ENCODE assay signal across 18 cellular contexts in the genomic region with DNA sequence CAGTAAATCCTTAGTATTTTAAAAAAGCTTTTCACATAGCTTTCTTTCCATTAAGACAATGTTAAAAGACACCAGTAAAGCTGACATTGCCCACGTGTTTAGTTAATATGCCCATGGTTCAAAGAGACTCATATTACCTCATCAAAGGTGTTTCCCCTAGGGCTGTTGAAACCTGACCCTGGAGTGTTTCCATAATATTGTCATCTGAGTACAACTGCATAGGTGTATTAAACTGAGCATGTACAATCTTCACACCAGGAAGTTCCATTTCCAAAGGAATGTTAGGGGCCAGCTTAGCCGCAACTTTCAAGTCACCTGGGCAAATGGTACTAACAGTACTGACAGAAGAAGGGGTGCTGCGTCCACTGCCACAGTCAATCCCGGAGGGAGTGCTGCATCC. TPM values are rescaled to one million over a fixed set of nuclear protein-coding genes. Genes with fewer than 3 reads are reported as not detected.
DNase-seq lines count a peak whose midpoint lies in the region; ATAC-seq, FAIRE-seq and TF ChIP-seq lines count a peak whose summit lies in the region.
"Had no signal": no experiment of that assay in that cellular context is flagged by ENCODE, and none has a peak within 500 bp of the region (broad histone marks: within the 10 kb centered on the region; RNA-seq: fewer than 3 reads in every experiment).

No MANE protein-coding gene starts in this region.

- H3K4me3 ChIP-seq in breast epithelium: no peak overlapping the region
- no peak overlapping the region for H3K4me3 ChIP-seq in kidney (ENCODE audit: low read length in 2 of 2)
- H3K4me3 ChIP-seq: neural progenitor cell, thoracic aorta had no signal

- no peaks in the 10 kb centered on the region for H3K27me3 ChIP-seq in breast epithelium
- H3K27me3 ChIP-seq: neural progenitor cell had no signal

- no TSS peak for BruUV-seq in MCF 10A (replicated peaks; lab: Mats Ljungman, UMichigan)

- H3K36me3 ChIP-seq in breast epithelium (no peaks in the 10 kb centered on the region), kidney (ENCODE audit: control insufficient read depth in 1 of 2, insufficient read depth in 2 of 2, low read length in 2 of 2) (no peaks in the 10 kb centered on the region)
- H3K36me3 ChIP-seq: neural progenitor cell had no signal

- no peak overlapping the region for H3K27ac Mint-ChIP-seq in MCF 10A (ENCODE audit: low read depth, unreplicated experiment)
- H3K27ac Mint-ChIP-seq: activated T-helper 2 cell treated with anti-CD3 and anti-CD28 coated beads, Interferon-gamma antibody, Interleukin-2, Interleukin-4, amounts not matched to agents 10 μg/mL and 5 μg/mL and 100 μg/mL, durations not matched to agents 14 hours and 24 hours and 36 hours; CD8-positive, alpha-beta memory T cell; neural progenitor cell had no signal

- FAIRE-seq in kidney (lab: Jason Lieb, UNC): no peak
- FAIRE-seq: A204.1 had no signal

- intact Hi-C loops in MCF 10A (cut with micrococcal nuclease): no loop called here
- intact Hi-C loops in breast epithelium (cut with DNase I; ENCODE audit: low total_unique reads): no loop called here
- intact Hi-C loops in kidney (cut with DNase I): no loop called here

- H3K9ac ChIP-seq in kidney (ENCODE audit: low read length in 2 of 2): no peak overlapping the region
- H3K9ac ChIP-seq: neural progenitor cell had no signal

- no peak overlapping the region for H3K4me3 Mint-ChIP-seq in MCF 10A (ENCODE audit: unreplicated experiment)
- no peak overlapping the region for H3K4me3 Mint-ChIP-seq in activated T-cell treated with anti-CD3 and anti-CD28 coated beads, Interleukin-2, amount 50 U/mL, for 4 hours
- H3K4me3 Mint-ChIP-seq: CD8-positive, alpha-beta memory T cell; neural progenitor cell had no signal

- TF ChIP-seq POLR2A in breast epithelium (IDR thresholded peaks at IDR 0.05): no peak

- peaks cover 6% of the 10 kb centered on the region for H3K4me1 Mint-ChIP-seq in MCF 10A (ENCODE audit: insufficient read depth, unreplicated experiment)
- peaks cover 6% of the 10 kb centered on the region for H3K4me1 Mint-ChIP-seq in activated T-cell treated with anti-CD3 and anti-CD28 coated beads, Interleukin-2, amount 50 U/mL, for 4 hours (ENCODE audit: low read depth)
- H3K4me1 Mint-ChIP-seq: neural progenitor cell had no signal

- H3K27ac ChIP-seq in breast epithelium: peak overlapping the region in 1 of 2 donors; percentile 5
- H3K27ac ChIP-seq in kidney (ENCODE audit: low read depth in 2 of 2, low read length in 2 of 2): no peak overlapping the region
- H3K27ac ChIP-seq: neural progenitor cell had no signal

- H3K4me1 ChIP-seq in breast epithelium: no peaks in the 10 kb centered on the region
- peaks cover 4 to 6% of the 10 kb centered on the region in 2 donors for H3K4me1 ChIP-seq in kidney (ENCODE audit: control insufficient read depth in 1 of 2, insufficient read depth in 1 of 2, low read depth in 1 of 2, low read length in 2 of 2)
- H3K4me1 ChIP-seq: neural progenitor cell had no signal

- H3K36me3 Mint-ChIP-seq in MCF 10A (ENCODE audit: insufficient read depth, unreplicated experiment): no peaks in the 10 kb centered on the region
- no peaks in the 10 kb centered on the region for H3K36me3 Mint-ChIP-seq in activated T-cell treated with anti-CD3 and anti-CD28 coated beads, Interleukin-2, amount 50 U/mL, for 4 hours (ENCODE audit: insufficient read depth)
- H3K36me3 Mint-ChIP-seq: CD8-positive, alpha-beta memory T cell; neural progenitor cell had no signal

- no peaks in the 10 kb centered on the region for H3K9me3 Mint-ChIP-seq in MCF 10A (ENCODE audit: unreplicated experiment)
- no peaks in the 10 kb centered on the region for H3K9me3 Mint-ChIP-seq in activated T-cell treated with anti-CD3 and anti-CD28 coated beads, Interleukin-2, amount 50 U/mL, for 4 hours
- H3K9me3 Mint-ChIP-seq: activated T-helper 2 cell treated with anti-CD3 and anti-CD28 coated beads, Interferon-gamma antibody, Interleukin-2, Interleukin-4, amounts not matched to agents 10 μg/mL and 5 μg/mL and 100 μg/mL, durations not matched to agents 14 hours and 24 hours and 36 hours; neural progenitor cell had no signal

- CTCF ChIA-PET in MCF 10A (lab: Yijun Ruan, JAX): interaction anchor here (1.3 kb wide), 1 partner anchor 11 kb away, joined by 3 read pairs; no protein-coding TSS in a partner anchor

- POLR2A ChIA-PET in MCF 10A (lab: Yijun Ruan, JAX): interaction anchor here (0.9 kb wide), 1 partner anchor 529 kb away, joined by 3 read pairs; no protein-coding TSS in a partner anchor

- H3K27me3 Mint-ChIP-seq in MCF 10A (ENCODE audit: insufficient read depth, unreplicated experiment): no peaks in the 10 kb centered on the region
- peaks cover 39% of the 10 kb centered on the region for H3K27me3 Mint-ChIP-seq in activated T-cell treated with anti-CD3 and anti-CD28 coated beads, Interleukin-2, amount 50 U/mL, for 4 hours (ENCODE audit: low read depth)

- ATAC-seq in activated T-cell treated with anti-CD3 and anti-CD28 coated beads, Interleukin-2, amount 50 U/mL, for 4 hours: no peak
- ATAC-seq: left cardiac atrium had no signal

- TF ChIP-seq CTCF in MCF 10A (IDR thresholded peaks at IDR 0.05; ENCODE audit: unreplicated experiment) (no peak), breast epithelium (IDR thresholded peaks at IDR 0.05) (no peak), kidney (IDR thresholded peaks at IDR 0.05; ENCODE audit: borderline replicate concordance, extremely low read depth, insufficient read depth) (no peak)

- H3K9me3 ChIP-seq in breast epithelium: no peaks in the 10 kb centered on the region
- no peaks in the 10 kb centered on the region for H3K9me3 ChIP-seq in kidney (ENCODE audit: control insufficient read depth in 1 of 2, low read length in 2 of 2)
- H3K9me3 ChIP-seq: thoracic aorta had no signal

- DNase-seq in MCF 10A (ENCODE audit: unreplicated experiment) (peak; percentile 67), breast epithelium (ENCODE audit: low spot score in 2 of 2) (no peak), NCI-H526 treated with DMSO at 0.1 percent for 48 hours (lab: John Stamatoyannopoulos, UW) (peak; percentile 44), kidney glomerular epithelial cell (lab: John Stamatoyannopoulos, UW) (peak; percentile 21), kidney (no peak)
- DNase-seq in activated T-cell treated with anti-CD3 and anti-CD28 coated beads, Interleukin-2, amount 50 U/mL, for 4 hours: no peak
- DNase-seq in activated CD4-positive, CD25-positive, alpha-beta regulatory T cell (lab: John Stamatoyannopoulos, UW): no peak
- DNase-seq in activated CD4-positive, alpha-beta T cell treated with anti-CD3 and anti-CD28 coated beads for 1 hour: no peak
- DNase-seq: activated CD4-positive, alpha-beta T cell treated with anti-CD3 and anti-CD28 coated beads for 4 hours; CD8-positive, alpha-beta memory T cell; foreskin fibroblast; left cardiac atrium; NCI-H1436 had no signal

RNA-seq across cellular contexts. Expression of gene PDLIM3, which starts 27.1 kb away (rescaled TPM):
- total RNA-seq in MCF 10A (2022) (0.22 and 0.30 TPM in 2 replicates), breast epithelium (100 to 1,000 TPM in 2 of 3 donors, 10 to 100 TPM in 1; 25.3 to 181 (median 175) TPM), kidney (19.6 TPM)
- not detected for total RNA-seq in activated T-cell treated with anti-CD3 and anti-CD28 coated beads, Interleukin-2, amount 50 U/mL, for 4 hours
- 10.8 TPM for polyA plus RNA-seq in kidney (ENCODE audit: insufficient read depth, low read depth, low replicate concordance)
- total RNA-seq: CD8-positive, alpha-beta memory T cell; T-helper 1 cell treated with Interleukin-12 subunit alpha and Interleukin-12 subunit beta and Interleukin-4 antibody, amounts not matched to agents 30 ng/mL and 1 ng/mL, for 36 hours had no signal
- polyA plus RNA-seq: CD8-positive, alpha-beta memory T cell had no signal

RNA-seq across cellular contexts. Expression of gene CCDC110, which starts 36.6 kb away (rescaled TPM):
- total RNA-seq in MCF 10A (2022): 0.47 TPM in 1 of 2 replicates, not detected in the other
- total RNA-seq in breast epithelium: 1 to 10 TPM; 1.3 to 4.1 (median 1.3) TPM
- not detected for total RNA-seq in activated T-cell treated with anti-CD3 and anti-CD28 coated beads, Interleukin-2, amount 50 U/mL, for 4 hours
- 4.5 TPM for total RNA-seq in kidney
- 2.2 TPM for polyA plus RNA-seq in kidney (ENCODE audit: insufficient read depth, low read depth, low replicate concordance)
- total RNA-seq: activated T-helper 2 cell treated with anti-CD3 and anti-CD28 coated beads, Interferon-gamma antibody, Interleukin-2, Interleukin-4, amounts not matched to agents 10 μg/mL and 5 μg/mL and 100 μg/mL, durations not matched to agents 14 hours and 24 hours and 36 hours; CD8-positive, alpha-beta memory T cell; T-helper 1 cell treated with Interleukin-12 subunit alpha and Interleukin-12 subunit beta and Interleukin-4 antibody, amounts not matched to agents 30 ng/mL and 1 ng/mL, for 36 hours had no signal
- polyA plus RNA-seq: CD8-positive, alpha-beta memory T cell had no signal

Comparison
In these comparisons a context has a peak if more than half of its experiments do, and no peak if none do; other contexts are left out.
1. DNase-seq: peak in MCF 10A (single experiment), NCI-H526 treated with DMSO at 0.1 percent for 48 hours (single experiment) and kidney glomerular epithelial cell (single experiment); none in breast epithelium (0 of 2), activated T-cell treated with anti-CD3 and anti-CD28 coated beads, Interleukin-2, amount 50 U/mL, for 4 hours (single experiment), activated CD4-positive, CD25-positive, alpha-beta regulatory T cell (0 of 4), kidney (single experiment) and activated CD4-positive, alpha-beta T cell treated with anti-CD3 and anti-CD28 coated beads for 1 hour (single experiment).
2. RNA of gene PDLIM3, which starts 27.1 kb away (total RNA-seq): 25.3 to 181 TPM in breast epithelium and 19.6 TPM in kidney (single experiment); 0.22 to 0.30 TPM in MCF 10A and not detected in activated T-cell treated with anti-CD3 and anti-CD28 coated beads, Interleukin-2, amount 50 U/mL, for 4 hours; every median in the first group is over 10 times any median in the second.